ENCODE assay signal across 17 cellular contexts in the genomic region with DNA sequence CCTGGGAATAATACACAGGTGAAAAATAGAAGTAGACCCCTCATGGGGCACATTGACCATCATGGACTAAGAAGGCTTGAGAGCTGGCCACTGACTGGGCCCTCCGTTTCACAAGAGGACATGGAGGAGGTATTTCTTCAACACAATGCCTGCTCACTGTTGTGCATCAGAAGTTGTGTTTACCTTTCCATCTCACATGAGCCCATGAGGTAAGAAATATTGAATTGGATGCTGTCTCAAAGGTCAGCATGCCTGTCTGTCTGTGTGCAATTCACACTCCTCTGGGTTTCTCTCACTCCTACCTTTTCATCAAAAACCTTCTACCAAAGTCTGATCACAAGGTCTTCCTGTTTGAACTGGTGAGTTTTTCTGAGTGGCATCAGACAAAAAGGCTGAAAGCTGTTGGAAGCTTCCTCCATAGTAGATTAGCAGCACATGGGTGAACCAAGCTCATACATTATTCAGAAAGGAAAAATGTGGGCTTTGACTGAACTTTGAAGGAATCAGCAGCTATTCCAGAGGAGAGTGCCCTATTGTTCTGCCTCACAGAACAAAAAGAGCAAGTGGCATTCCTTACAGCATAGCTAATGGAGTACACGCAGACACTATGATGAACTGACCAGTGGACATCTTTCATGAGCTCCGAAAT.
DNase-seq lines count a peak whose midpoint lies in the region; TF ChIP-seq lines count a peak whose summit lies in the region.
"Had no signal": no experiment of that assay in that cellular context is flagged by ENCODE, and none has a peak within 500 bp of the region (broad histone marks: within the 10 kb centered on the region; RNA-seq: fewer than 3 reads in every experiment).

No MANE protein-coding gene starts in this region.

- WGBS in stomach, 5 donors: 69 to 85% (median 79%) methylated on average over 3 of the region's 3 CpGs

- H3K27me3 Mint-ChIP-seq in endothelial cell (ENCODE audit: unreplicated experiment): no peaks in the 10 kb centered on the region
- H3K27me3 Mint-ChIP-seq: activated CD8-positive, alpha-beta T cell treated with anti-CD3 and anti-CD28 coated beads for 36 hours; effector memory CD8-positive, alpha-beta T cell; stimulated activated naive CD8-positive, alpha-beta T cell treated with anti-CD3 and anti-CD28 coated beads, Interleukin-15, Interleukin-2, amounts not matched to agents 100 ng/mL and 50 ng/mL, for 24 hours had no signal

- no peak overlapping the region for H3K4me3 Mint-ChIP-seq in endothelial cell (ENCODE audit: unreplicated experiment)
- H3K4me3 Mint-ChIP-seq: activated CD8-positive, alpha-beta T cell treated with anti-CD3 and anti-CD28 coated beads for 36 hours; effector memory CD8-positive, alpha-beta T cell; stimulated activated naive CD8-positive, alpha-beta T cell treated with anti-CD3 and anti-CD28 coated beads, Interleukin-15, Interleukin-2, amounts not matched to agents 100 ng/mL and 50 ng/mL, for 24 hours had no signal

- H3K4me1 Mint-ChIP-seq in endothelial cell (ENCODE audit: unreplicated experiment): no peaks in the 10 kb centered on the region

- no peaks in the 10 kb centered on the region for H3K36me3 Mint-ChIP-seq in endothelial cell (ENCODE audit: low read depth, unreplicated experiment)

- no peaks in the 10 kb centered on the region for H3K9me3 Mint-ChIP-seq in endothelial cell (ENCODE audit: unreplicated experiment)
- H3K9me3 Mint-ChIP-seq: activated CD8-positive, alpha-beta T cell treated with anti-CD3 and anti-CD28 coated beads for 36 hours; effector memory CD8-positive, alpha-beta T cell had no signal

- H3K4me3 ChIP-seq in SJSA1: no peak overlapping the region
- no peak overlapping the region for H3K4me3 ChIP-seq in stomach
- H3K4me3 ChIP-seq: ascending aorta, left ventricle myocardium inferior had no signal

- H3K9me3 ChIP-seq in SJSA1 (replicated peaks) (no peaks in the 10 kb centered on the region), stomach (no peaks in the 10 kb centered on the region)
- H3K9me3 ChIP-seq: ascending aorta, Caco-2, left ventricle myocardium inferior, SK-N-SH had no signal

- DNase-seq in AG20443 (ENCODE audit: low spot score) (peak; percentile 65), SJSA1 (ENCODE audit: low read depth in 1 of 2, low spot score in 2 of 2) (peak in 1 of 2 experiments; percentile 42), fibroblast of peridontal ligament (ENCODE audit: extremely low read depth) (peak; percentile 67), myocyte (ENCODE audit: low read depth) (peak; percentile 69), endothelial cell (ENCODE audit: low spot score) (no peak), DMS53 (lab: John Stamatoyannopoulos, UW) (no peak), DMS 273 (lab: John Stamatoyannopoulos, UW; ENCODE audit: unreplicated experiment) (no peak), stomach (no peak)
- DNase-seq: activated CD8-positive, alpha-beta T cell treated with anti-CD3 and anti-CD28 coated beads for 36 hours; activated effector memory CD4-positive, alpha-beta T cell treated with anti-CD3 and anti-CD28 coated beads, Interleukin-2, amount 50 U/mL, for 16 hours; Caco-2; effector memory CD8-positive, alpha-beta T cell; left ventricle myocardium inferior; SK-N-SH; small intestine had no signal

- H3K36me3 ChIP-seq in SJSA1 (no peaks in the 10 kb centered on the region), stomach (no peaks in the 10 kb centered on the region)
- H3K36me3 ChIP-seq: ascending aorta, left ventricle myocardium inferior had no signal

- no peak overlapping the region for H3K27ac Mint-ChIP-seq in endothelial cell (ENCODE audit: unreplicated experiment)
- H3K27ac Mint-ChIP-seq: activated CD8-positive, alpha-beta T cell treated with anti-CD3 and anti-CD28 coated beads for 36 hours; effector memory CD8-positive, alpha-beta T cell; stimulated activated naive CD8-positive, alpha-beta T cell treated with anti-CD3 and anti-CD28 coated beads, Interleukin-15, Interleukin-2, amounts not matched to agents 100 ng/mL and 50 ng/mL, for 24 hours had no signal

- peak overlapping the region; percentile 52 for H3K27ac ChIP-seq in SJSA1
- no peak overlapping the region for H3K27ac ChIP-seq in stomach
- H3K27ac ChIP-seq: ascending aorta, left ventricle myocardium inferior had no signal

- H3K27me3 ChIP-seq in SJSA1 (replicated peaks) (no peaks in the 10 kb centered on the region), stomach (no peaks in the 10 kb centered on the region)
- H3K27me3 ChIP-seq: ascending aorta had no signal

- TF ChIP-seq POLR2A in stomach (IDR thresholded peaks at IDR 0.05): no peak

- no peak for TF ChIP-seq EP300 in stomach (IDR thresholded peaks at IDR 0.05)

- intact Hi-C loops in stomach (cut with DNase I; ENCODE audit: low total_unique reads): no loop called here

- peaks cover 27% of the 10 kb centered on the region for H3K4me1 ChIP-seq in SJSA1 (replicated peaks)
- H3K4me1 ChIP-seq in stomach: no peaks in the 10 kb centered on the region
- H3K4me1 ChIP-seq: Caco-2, left ventricle myocardium inferior had no signal

- TF ChIP-seq CTCF in endothelial cell (IDR thresholded peaks at IDR 0.05; ENCODE audit: unreplicated experiment): no peak
- TF ChIP-seq CTCF in stomach (IDR thresholded peaks at IDR 0.05): no peak

Comparison
In these comparisons a context has a peak if more than half of its experiments do, and no peak if none do; other contexts are left out.
1. DNase-seq: peak in AG20443 (single experiment), fibroblast of peridontal ligament (single experiment) and myocyte (single experiment); none in endothelial cell (single experiment), DMS53 (single experiment), DMS 273 (single experiment) and stomach (single experiment).